In genomic region chr16:66107661-66108060, GRCh38 we compare ENCODE assay signal across 18 cellular contexts.
A peak's percentile ranks its signal among the peaks of the same experiment; 100 is the strongest.
DNase-seq lines count a peak whose midpoint lies in the region; ATAC-seq, FAIRE-seq and TF ChIP-seq lines count a peak whose summit lies in the region.
"Had no signal": no experiment of that assay in that cellular context is flagged by ENCODE, and none has a peak within 500 bp of the region (broad histone marks: within the 10 kb centered on the region; RNA-seq: fewer than 3 reads in every experiment).

No MANE protein-coding gene starts in this region.

- TF ChIP-seq POLR2A in GM12892 (IDR thresholded peaks at IDR 0.05; ENCODE audit: low read depth, low read length): no peak

- POLR2A ChIA-PET in A673 (lab: Charles Lee; ENCODE audit: low non-redundant PET): no interaction called here

- BruUV-seq in A673 (replicated peaks; lab: Mats Ljungman, UMichigan): no TSS peak

- DNase-seq in ELR (ENCODE audit: low read depth): peak; percentile 36
- no peak for DNase-seq in RWPE2 (ENCODE audit: low spot score)
- peak; percentile 85 for DNase-seq in fibroblast of pulmonary artery (ENCODE audit: low read depth)
- peak; percentile 78 for DNase-seq in stromal cell of bone marrow (ENCODE audit: low read depth)
- DNase-seq in A673 (ENCODE audit: low spot score): no peak
- DNase-seq in GM12892 (ENCODE audit: insufficient read length): no peak
- DNase-seq: activated B cell treated with CpG ODN at 0.5 μM for 24 hours; activated effector memory CD4-positive, alpha-beta T cell treated with Interleukin-2 at 50 U/mL for 16 hours; CD4-positive, alpha-beta memory T cell; kidney; NCI-H187; NCI-H446 treated with DMSO at 0.1 percent for 48 hours; right cardiac atrium; SIG-M5; stimulated activated CD4-positive, alpha-beta T cell treated with anti-CD3 and anti-CD28 coated beads, Interleukin-1b, Interleukin-23, amount 100 ng/mL, for 48 hours; T-helper 17 cell had no signal

- H3K27ac ChIP-seq in RWPE2 (ENCODE audit: poor library complexity, severe bottlenecking): no peak overlapping the region
- H3K27ac ChIP-seq in A673 (ENCODE audit: low read depth, low read length, poor library complexity, severe bottlenecking): no peak overlapping the region
- H3K27ac ChIP-seq: neutrophil had no signal

- peaks cover 10% of the 10 kb centered on the region for H3K4me1 ChIP-seq in RWPE2 (ENCODE audit: insufficient read depth, poor library complexity, severe bottlenecking)
- peaks cover 10% of the 10 kb centered on the region for H3K4me1 ChIP-seq in A673 (ENCODE audit: insufficient read depth, low read length, poor library complexity, severe bottlenecking)

- H3K27me3 ChIP-seq in RWPE2 (ENCODE audit: insufficient read depth, poor library complexity, severe bottlenecking) (no peaks in the 10 kb centered on the region), A673 (replicated peaks; ENCODE audit: insufficient read depth, low read depth, low read length, poor library complexity) (no peaks in the 10 kb centered on the region)

- no peak for TF ChIP-seq CTCF in RWPE2 (IDR thresholded peaks at IDR 0.05; ENCODE audit: poor library complexity, severe bottlenecking)
- no peak for TF ChIP-seq CTCF in fibroblast of pulmonary artery (IDR thresholded peaks at IDR 0.05; ENCODE audit: low read length, missing control alignments)
- TF ChIP-seq CTCF in A673 (conservative IDR thresholded peaks at IDR 0.05; ENCODE audit: low read depth, low read length): no peak

- CTCF ChIA-PET in A673 (lab: Charles Lee): no interaction called here

- H3K36me3 ChIP-seq in RWPE2 (ENCODE audit: low read depth) (no peaks in the 10 kb centered on the region), A673 (ENCODE audit: insufficient read depth, low read length, poor library complexity, severe bottlenecking) (no peaks in the 10 kb centered on the region)
- H3K36me3 ChIP-seq: neutrophil had no signal

- no peaks in the 10 kb centered on the region for H3K9me3 ChIP-seq in RWPE2 (ENCODE audit: severe bottlenecking)
- no peaks in the 10 kb centered on the region for H3K9me3 ChIP-seq in A673 (ENCODE audit: low read depth, low read length, poor library complexity, severe bottlenecking)
- H3K9me3 ChIP-seq: neutrophil had no signal

- ATAC-seq in RWPE2 (ENCODE audit: low read depth) (peak; percentile 63), GM21619 (IDR thresholded peaks at IDR 0.05; ENCODE audit: unreplicated experiment) (no peak)
- ATAC-seq: right cardiac atrium, T-helper 17 cell had no signal

- no peak for FAIRE-seq in GM12892 (lab: Jason Lieb, UNC)
- FAIRE-seq: kidney had no signal

- intact Hi-C loops in A673 (cut with micrococcal nuclease; ENCODE audit: unreplicated experiment): no loop called here

- no peak overlapping the region for H3K4me3 ChIP-seq in RWPE2 (ENCODE audit: severe bottlenecking)
- H3K4me3 ChIP-seq in fibroblast of pulmonary artery (replicated peaks; ENCODE audit: low read depth, low read length): no peak overlapping the region
- H3K4me3 ChIP-seq in A673 (ENCODE audit: low read depth, low read length, poor library complexity, severe bottlenecking): no peak overlapping the region

Comparison
In these comparisons a context has a peak if more than half of its experiments do, and no peak if none do; other contexts are left out.
1. DNase-seq: peak in ELR (single experiment), fibroblast of pulmonary artery (single experiment) and stromal cell of bone marrow (single experiment); none in RWPE2 (single experiment), A673 (single experiment) and GM12892 (single experiment).